In the genomic region with DNA sequence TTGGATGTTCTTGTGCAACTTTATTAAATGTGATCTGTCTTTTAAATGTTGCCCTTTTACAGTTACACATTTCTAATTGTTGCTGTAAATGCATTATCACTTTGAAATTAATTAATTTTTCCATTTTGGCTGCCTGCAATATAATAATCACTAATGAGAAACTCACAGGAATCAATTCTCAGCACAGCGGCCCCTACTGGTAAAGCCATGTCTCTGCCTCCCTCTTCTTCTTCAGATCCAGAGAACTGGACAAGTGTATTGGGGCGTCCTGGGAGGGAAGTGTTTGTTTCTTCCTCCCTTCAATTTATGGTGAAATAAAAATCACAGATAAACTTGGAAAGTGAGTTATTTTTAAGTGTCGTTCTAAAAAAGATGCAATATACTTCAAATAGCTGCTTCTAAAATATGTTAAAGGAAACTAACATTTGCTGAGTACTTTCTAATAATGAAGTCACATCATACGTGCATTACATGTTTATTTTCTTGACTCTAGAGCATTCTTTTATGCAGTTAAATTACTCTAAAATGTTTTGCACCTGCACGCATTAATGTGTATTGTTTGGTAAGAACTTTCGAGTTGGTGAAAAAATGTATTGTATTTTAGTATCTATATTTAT, we compare ENCODE assay signal across 8 cellular contexts.
A peak's percentile ranks its signal among the peaks of the same experiment; 100 is the strongest.
DNase-seq lines count a peak whose midpoint lies in the region; ATAC-seq and TF ChIP-seq lines count a peak whose summit lies in the region.

No MANE protein-coding gene starts in this region.

- ATAC-seq in body of pancreas: no peak
- ATAC-seq in HG03039 (IDR thresholded peaks at IDR 0.05; ENCODE audit: unreplicated experiment): no peak

- intact Hi-C loops in body of pancreas (cut with DNase I): no loop called here

- 39% methylated on average over 6 of the region's 6 CpGs for WGBS in GM23248 (ENCODE audit: low coverage in 1 of 2, low lambda C conversion rate in 2 of 2, missing lambda C conversion rate in 2 of 2), 2 experiments
- WGBS in body of pancreas, 2 donors: 37 to 47% methylated on average over 6 of the region's 6 CpGs
- 53% methylated on average over 6 of the region's 6 CpGs for WGBS in liver
- WGBS in suprapubic skin: 46% methylated on average over 6 of the region's 6 CpGs

- H2AFZ ChIP-seq in GM23248: no peak overlapping the region

- no peaks in the 10 kb centered on the region for H3K9me2 ChIP-seq in GM23248 (ENCODE audit: insufficient read depth)

- DNase-seq in COR-L47 (lab: John Stamatoyannopoulos, UW): peak; percentile 27
- DNase-seq in GM23248: peak; percentile 42
- peak; percentile 11 to 35 for DNase-seq in SJCRH30
- peak; percentile 12 to 35 (median 28) for DNase-seq in body of pancreas
- DNase-seq in suprapubic skin (ENCODE audit: low spot score in 2 of 2): no peak
- no peak for DNase-seq in EL

- H3K4me1 ChIP-seq in GM23248 (ENCODE audit: insufficient read depth) (no peaks in the 10 kb centered on the region), SJCRH30 (no peaks in the 10 kb centered on the region), body of pancreas (no peaks in the 10 kb centered on the region), liver (ENCODE audit: control insufficient read depth in 4 of 4, insufficient read depth in 4 of 4, low read length in 3 of 4) (no peaks in the 10 kb centered on the region), suprapubic skin (no peaks in the 10 kb centered on the region)

- H3K9me3 ChIP-seq in GM23248 (ENCODE audit: low read depth): no peaks in the 10 kb centered on the region
- no peaks in the 10 kb centered on the region for H3K9me3 ChIP-seq in SJCRH30 (replicated peaks)
- no peaks in the 10 kb centered on the region for H3K9me3 ChIP-seq in body of pancreas
- H3K9me3 ChIP-seq in liver (ENCODE audit: control insufficient read depth in 4 of 4, low read length in 3 of 4): no peaks in the 10 kb centered on the region
- H3K9me3 ChIP-seq in suprapubic skin: no peaks in the 10 kb centered on the region

- TF ChIP-seq EP300 in suprapubic skin (IDR thresholded peaks at IDR 0.05): no peak

- no peaks in the 10 kb centered on the region for H3K79me2 ChIP-seq in GM23248 (ENCODE audit: insufficient read depth)

- in situ Hi-C loops in GM23248 (cut with MboI): no loop called here

- H4K20me1 ChIP-seq in GM23248 (ENCODE audit: insufficient read depth): no peaks in the 10 kb centered on the region

- H3K4me2 ChIP-seq in GM23248 (ENCODE audit: unreplicated experiment): no peak overlapping the region

- H3K27me3 ChIP-seq in GM23248 (replicated peaks; ENCODE audit: insufficient read depth) (no peaks in the 10 kb centered on the region), SJCRH30 (no peaks in the 10 kb centered on the region), body of pancreas (no peaks in the 10 kb centered on the region), liver (ENCODE audit: control insufficient read depth in 4 of 4, insufficient read depth in 4 of 4, low read length in 3 of 4) (no peaks in the 10 kb centered on the region), suprapubic skin (no peaks in the 10 kb centered on the region)

- TF ChIP-seq POLR2A in body of pancreas (IDR thresholded peaks at IDR 0.05): no peak
- no peak for TF ChIP-seq POLR2A in suprapubic skin (IDR thresholded peaks at IDR 0.05)

- TF ChIP-seq CTCF in body of pancreas (IDR thresholded peaks at IDR 0.05): peak; percentile 61 to 97 (median 67)
- peak; percentile 81 for TF ChIP-seq CTCF in liver (IDR thresholded peaks at IDR 0.05; ENCODE audit: low read depth, low read length, missing input control)
- TF ChIP-seq CTCF in suprapubic skin (IDR thresholded peaks at IDR 0.05): peak; percentile 49 to 73

- H3K36me3 ChIP-seq in GM23248 (ENCODE audit: low read depth): no peaks in the 10 kb centered on the region
- H3K36me3 ChIP-seq in SJCRH30: no peaks in the 10 kb centered on the region
- no peaks in the 10 kb centered on the region for H3K36me3 ChIP-seq in body of pancreas (replicated peaks in 1 of 2; ENCODE audit: insufficient read depth in 1 of 2, low read depth in 2 of 2)
- H3K36me3 ChIP-seq in liver (ENCODE audit: control insufficient read depth in 4 of 4, insufficient read depth in 3 of 4, low read depth in 1 of 4, low read length in 3 of 4): peaks cover 0 to under 1% (median 0%) of the 10 kb centered on the region in 4 donors
- H3K36me3 ChIP-seq in suprapubic skin: no peaks in the 10 kb centered on the region

- no peaks in the 10 kb centered on the region for H3F3A ChIP-seq in GM23248 (ENCODE audit: insufficient read depth)

- no peak overlapping the region for H3K9ac ChIP-seq in GM23248
- no peak overlapping the region for H3K9ac ChIP-seq in liver (ENCODE audit: low read depth in 1 of 2, low read length in 2 of 2)

- H3K27ac ChIP-seq in GM23248 (no peak overlapping the region), SJCRH30 (no peak overlapping the region), body of pancreas (no peak overlapping the region), liver (ENCODE audit: low read depth in 1 of 2, low read length in 2 of 2) (no peak overlapping the region), suprapubic skin (no peak overlapping the region)

- peak; percentile 72 to 76 for TF ChIP-seq RAD21 in liver (IDR thresholded peaks at IDR 0.05)

- H3K4me3 ChIP-seq in GM23248 (no peak overlapping the region), SJCRH30 (no peak overlapping the region), body of pancreas (no peak overlapping the region), liver (ENCODE audit: low read depth in 1 of 3, low read length in 3 of 3) (no peak overlapping the region), suprapubic skin (no peak overlapping the region)

TF ChIP-seq in liver, 16 proteins besides CTCF, POLR2A, EP300 and RAD21:
- TF ChIP-seq GABPA (IDR thresholded peaks at IDR 0.05 in 1 of 2, conservative IDR thresholded peaks at IDR 0.05 in 1 of 2): no peak
- no peak for TF ChIP-seq EGR1 (IDR thresholded peaks at IDR 0.05; ENCODE audit: low read depth in 2 of 2)
- TF ChIP-seq YY1 (IDR thresholded peaks at IDR 0.05): no peak
- TF ChIP-seq RXRA (IDR thresholded peaks at IDR 0.05): no peak
- no peak for TF ChIP-seq TAF1 (conservative IDR thresholded peaks at IDR 0.05)
- no peak for TF ChIP-seq FOXA2 (IDR thresholded peaks at IDR 0.05)
- TF ChIP-seq FOXA1 (IDR thresholded peaks at IDR 0.05): no peak
- TF ChIP-seq, protein P1, sequence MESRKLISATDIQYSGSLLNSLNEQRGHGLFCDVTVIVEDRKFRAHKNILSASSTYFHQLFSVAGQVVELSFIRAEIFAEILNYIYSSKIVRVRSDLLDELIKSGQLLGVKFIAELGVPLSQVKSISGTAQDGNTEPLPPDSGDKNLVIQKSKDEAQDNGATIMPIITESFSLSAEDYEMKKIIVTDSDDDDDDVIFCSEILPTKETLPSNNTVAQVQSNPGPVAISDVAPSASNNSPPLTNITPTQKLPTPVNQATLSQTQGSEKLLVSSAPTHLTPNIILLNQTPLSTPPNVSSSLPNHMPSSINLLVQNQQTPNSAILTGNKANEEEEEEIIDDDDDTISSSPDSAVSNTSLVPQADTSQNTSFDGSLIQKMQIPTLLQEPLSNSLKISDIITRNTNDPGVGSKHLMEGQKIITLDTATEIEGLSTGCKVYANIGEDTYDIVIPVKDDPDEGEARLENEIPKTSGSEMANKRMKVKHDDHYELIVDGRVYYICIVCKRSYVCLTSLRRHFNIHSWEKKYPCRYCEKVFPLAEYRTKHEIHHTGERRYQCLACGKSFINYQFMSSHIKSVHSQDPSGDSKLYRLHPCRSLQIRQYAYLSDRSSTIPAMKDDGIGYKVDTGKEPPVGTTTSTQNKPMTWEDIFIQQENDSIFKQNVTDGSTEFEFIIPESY (IDR thresholded peaks at IDR 0.05): no peak
- TF ChIP-seq, protein P2, sequence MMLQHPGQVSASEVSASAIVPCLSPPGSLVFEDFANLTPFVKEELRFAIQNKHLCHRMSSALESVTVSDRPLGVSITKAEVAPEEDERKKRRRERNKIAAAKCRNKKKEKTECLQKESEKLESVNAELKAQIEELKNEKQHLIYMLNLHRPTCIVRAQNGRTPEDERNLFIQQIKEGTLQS (IDR thresholded peaks at IDR 0.05): no peak
- TF ChIP-seq, protein P3, sequence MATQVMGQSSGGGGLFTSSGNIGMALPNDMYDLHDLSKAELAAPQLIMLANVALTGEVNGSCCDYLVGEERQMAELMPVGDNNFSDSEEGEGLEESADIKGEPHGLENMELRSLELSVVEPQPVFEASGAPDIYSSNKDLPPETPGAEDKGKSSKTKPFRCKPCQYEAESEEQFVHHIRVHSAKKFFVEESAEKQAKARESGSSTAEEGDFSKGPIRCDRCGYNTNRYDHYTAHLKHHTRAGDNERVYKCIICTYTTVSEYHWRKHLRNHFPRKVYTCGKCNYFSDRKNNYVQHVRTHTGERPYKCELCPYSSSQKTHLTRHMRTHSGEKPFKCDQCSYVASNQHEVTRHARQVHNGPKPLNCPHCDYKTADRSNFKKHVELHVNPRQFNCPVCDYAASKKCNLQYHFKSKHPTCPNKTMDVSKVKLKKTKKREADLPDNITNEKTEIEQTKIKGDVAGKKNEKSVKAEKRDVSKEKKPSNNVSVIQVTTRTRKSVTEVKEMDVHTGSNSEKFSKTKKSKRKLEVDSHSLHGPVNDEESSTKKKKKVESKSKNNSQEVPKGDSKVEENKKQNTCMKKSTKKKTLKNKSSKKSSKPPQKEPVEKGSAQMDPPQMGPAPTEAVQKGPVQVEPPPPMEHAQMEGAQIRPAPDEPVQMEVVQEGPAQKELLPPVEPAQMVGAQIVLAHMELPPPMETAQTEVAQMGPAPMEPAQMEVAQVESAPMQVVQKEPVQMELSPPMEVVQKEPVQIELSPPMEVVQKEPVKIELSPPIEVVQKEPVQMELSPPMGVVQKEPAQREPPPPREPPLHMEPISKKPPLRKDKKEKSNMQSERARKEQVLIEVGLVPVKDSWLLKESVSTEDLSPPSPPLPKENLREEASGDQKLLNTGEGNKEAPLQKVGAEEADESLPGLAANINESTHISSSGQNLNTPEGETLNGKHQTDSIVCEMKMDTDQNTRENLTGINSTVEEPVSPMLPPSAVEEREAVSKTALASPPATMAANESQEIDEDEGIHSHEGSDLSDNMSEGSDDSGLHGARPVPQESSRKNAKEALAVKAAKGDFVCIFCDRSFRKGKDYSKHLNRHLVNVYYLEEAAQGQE (IDR thresholded peaks at IDR 0.05): no peak
- TF ChIP-seq, protein P4, sequence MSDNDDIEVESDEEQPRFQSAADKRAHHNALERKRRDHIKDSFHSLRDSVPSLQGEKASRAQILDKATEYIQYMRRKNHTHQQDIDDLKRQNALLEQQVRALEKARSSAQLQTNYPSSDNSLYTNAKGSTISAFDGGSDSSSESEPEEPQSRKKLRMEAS (IDR thresholded peaks at IDR 0.05): no peak

Comparison
In these comparisons a context has a peak if more than half of its experiments do, and no peak if none do; other contexts are left out.
1. DNase-seq: peak in COR-L47 (single experiment), GM23248 (single experiment), SJCRH30 (2 of 2) and body of pancreas (4 of 4); none in suprapubic skin (0 of 2) and EL (single experiment).
2. Peak in every context shown above with its lines, with median percentiles within 50 percentile points of each other: CTCF ChIP-seq.